ENCODE assay signal across 8 cellular contexts in the genomic region with DNA sequence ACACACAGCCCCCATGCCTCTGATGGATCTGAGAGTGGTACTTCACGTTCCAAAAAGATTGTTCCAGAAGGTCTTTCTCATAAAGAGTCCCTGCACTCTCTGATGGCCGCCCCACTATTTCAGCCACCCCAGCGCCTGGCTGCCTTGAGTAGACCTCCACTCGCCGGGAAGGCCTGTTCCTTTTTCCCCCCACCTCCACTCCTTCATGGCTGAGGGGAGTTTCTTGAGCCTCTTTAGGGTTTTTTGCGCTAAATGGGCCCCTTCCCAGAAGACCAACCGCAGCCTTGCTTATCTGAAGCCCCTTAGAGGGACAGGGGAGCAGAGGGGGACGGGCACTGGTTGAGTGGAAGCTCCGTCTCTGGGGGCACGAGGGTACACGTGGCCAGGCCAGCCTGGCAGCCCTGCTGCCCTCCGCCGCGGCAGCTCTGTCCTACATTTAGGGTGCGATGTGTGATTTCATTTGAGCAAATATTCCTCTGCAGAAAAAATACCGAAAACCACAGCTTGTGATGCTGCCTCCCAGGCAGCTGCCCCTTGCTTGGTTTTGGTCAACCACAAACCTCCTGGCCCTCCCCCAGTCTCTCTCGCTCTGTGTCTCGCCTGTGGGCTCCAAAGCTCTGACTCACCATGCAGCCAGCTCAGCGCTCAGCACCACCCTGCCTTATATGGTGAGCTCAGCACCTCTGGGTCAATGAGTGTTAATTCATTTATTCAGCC.
DNase-seq lines count a peak whose midpoint lies in the region; ATAC-seq and TF ChIP-seq lines count a peak whose summit lies in the region.

No MANE protein-coding gene starts in this region.

- no peaks in the 10 kb centered on the region for H3K27me3 ChIP-seq in SJCRH30
- H3K27me3 ChIP-seq in gastrocnemius medialis: no peaks in the 10 kb centered on the region

- no peaks in the 10 kb centered on the region for H3K9me3 ChIP-seq in SJCRH30 (replicated peaks)
- no peaks in the 10 kb centered on the region for H3K9me3 ChIP-seq in gastrocnemius medialis

- DNase-seq in AML-193 (lab: John Stamatoyannopoulos, UW) (peak; percentile 84 to 90), SJCRH30 (peak; percentile 97 to 98), Right ventricle myocardium superior (peak; percentile 81), gastrocnemius medialis (peak; percentile 19 to 34), SHP77 (lab: John Stamatoyannopoulos, UW) (no peak)
- DNase-seq in activated naive CD4-positive, alpha-beta T cell treated with Interleukin-2 at 50 U/mL for 16 hours: peak; percentile 86

- H3K27ac ChIP-seq in SJCRH30 (peak overlapping the region; percentile 88), gastrocnemius medialis (no peak overlapping the region)

- no peak for TF ChIP-seq POLR2A in gastrocnemius medialis (IDR thresholded peaks at IDR 0.05)

- TF ChIP-seq CTCF in gastrocnemius medialis (IDR thresholded peaks at IDR 0.05 in 4 of 5, conservative IDR thresholded peaks at IDR 0.05 in 1 of 5): no peak

- peak overlapping the region; percentile 16; the same call in 1 of the 2 replicates for H3K4me3 ChIP-seq in SJCRH30
- no peak overlapping the region for H3K4me3 ChIP-seq in gastrocnemius medialis

- in situ Hi-C loops in gastrocnemius medialis (cut with MboI; ENCODE audit: low sequenced_read_pairs in 4 of 4): no loop called here

- H3K36me3 ChIP-seq in SJCRH30 (no peaks in the 10 kb centered on the region), gastrocnemius medialis (no peaks in the 10 kb centered on the region)

- ATAC-seq in GM19395 (IDR thresholded peaks at IDR 0.05; ENCODE audit: unreplicated experiment): peak; percentile 100
- peak; percentile 99 for ATAC-seq in HG03439 (IDR thresholded peaks at IDR 0.05; ENCODE audit: unreplicated experiment)
- ATAC-seq in Right ventricle myocardium superior (ENCODE audit: poor library complexity): peak; percentile 87
- ATAC-seq in gastrocnemius medialis: peak; percentile 79 to 84

- H3K4me1 ChIP-seq in SJCRH30: peaks cover 36% of the 10 kb centered on the region
- no peaks in the 10 kb centered on the region for H3K4me1 ChIP-seq in gastrocnemius medialis

- intact Hi-C loops in Right ventricle myocardium superior (cut with DNase I): no loop called here
- intact Hi-C loops in gastrocnemius medialis (cut with DNase I; ENCODE audit: low total_unique reads): no loop called here

Comparison
In these comparisons a context has a peak if more than half of its experiments do, and no peak if none do; other contexts are left out.
1. DNase-seq: peak in AML-193 (2 of 2), SJCRH30 (2 of 2), activated naive CD4-positive, alpha-beta T cell treated with Interleukin-2 at 50 U/mL for 16 hours (single experiment), Right ventricle myocardium superior (single experiment) and gastrocnemius medialis (2 of 2); none in SHP77 (0 of 2).
2. Peak in every context shown above with its lines, with median percentiles within 50 percentile points of each other: ATAC-seq.